Comparison of ENCODE assay signal across 17 cellular contexts in the genomic region with DNA sequence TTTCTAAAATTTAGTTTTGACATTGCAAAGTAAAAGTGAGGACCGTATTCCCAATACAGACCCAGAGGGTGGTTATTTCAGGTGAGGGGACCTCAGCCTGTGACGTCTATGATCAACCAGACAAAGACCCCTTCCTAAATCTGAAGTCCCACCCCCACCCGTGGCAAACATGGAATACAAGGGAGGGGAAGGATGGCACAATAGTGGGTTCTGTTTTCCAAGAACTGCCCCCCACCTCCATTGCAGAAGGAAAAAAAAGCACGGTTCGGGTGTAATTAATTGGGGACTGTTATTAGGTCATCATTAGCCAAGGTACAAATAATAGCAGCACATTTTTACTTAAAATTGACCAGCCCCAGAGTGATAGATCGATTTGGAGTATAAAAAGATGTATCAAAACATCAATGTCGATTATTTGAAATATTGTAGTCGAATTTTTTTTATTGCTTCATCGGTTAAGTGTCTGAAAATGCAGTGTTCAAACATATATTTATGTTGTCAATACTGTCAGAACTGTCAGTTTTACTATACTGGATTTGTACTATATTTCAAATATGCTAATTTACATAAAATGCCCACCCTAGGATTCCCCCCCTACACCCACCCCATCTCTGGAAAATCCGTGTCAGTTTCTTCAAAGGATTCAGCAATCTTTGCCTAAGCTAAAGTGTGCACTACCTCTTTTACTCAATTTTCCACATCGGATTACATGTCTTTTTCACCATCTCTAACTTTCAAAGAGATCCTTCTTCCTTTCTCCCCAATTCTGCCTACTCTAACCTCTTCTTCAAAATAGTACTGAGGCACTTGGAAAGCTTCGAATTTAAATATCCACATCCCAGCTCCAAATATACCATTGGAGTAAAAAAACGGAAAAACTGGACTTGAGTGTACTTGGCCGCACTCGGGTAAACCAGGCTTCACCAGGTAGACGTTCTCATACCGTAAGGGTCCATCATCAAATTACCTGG. TPM values are rescaled to one million over a fixed set of nuclear protein-coding genes. Genes with fewer than 3 reads are reported as not detected.
A peak's percentile ranks its signal among the peaks of the same experiment; 100 is the strongest.
DNase-seq lines count a peak whose midpoint lies in the region; ATAC-seq, FAIRE-seq and TF ChIP-seq lines count a peak whose summit lies in the region.
"Had no signal": no experiment of that assay in that cellular context is flagged by ENCODE, and none has a peak within 500 bp of the region (broad histone marks: within the 10 kb centered on the region; RNA-seq: fewer than 3 reads in every experiment).

No MANE protein-coding gene starts in this region.

- H4K20me1 ChIP-seq in astrocyte (ENCODE audit: insufficient read depth, low read length), result peaks cover 15% of the 10 kb centered on the region

- H3K27me3 Mint-ChIP-seq in astrocyte (ENCODE audit: low read depth, unreplicated experiment), result peaks cover 89% of the 10 kb centered on the region

- H3K27ac Mint-ChIP-seq in astrocyte (ENCODE audit: unreplicated experiment), result no peak overlapping the region
- H3K27ac Mint-ChIP-seq: activated naive CD4-positive, alpha-beta T cell treated with anti-CD3 and anti-CD28 coated beads for 36 hours; effector memory CD8-positive, alpha-beta T cell had no signal

- intact Hi-C loops in head of caudate nucleus (cut with DNase I), result loop anchor here (2.0 kb wide), 1 partner anchor 223 kb away; no protein-coding TSS in a partner anchor

- no peak for ATAC-seq in GM19397 (IDR thresholded peaks at IDR 0.05; ENCODE audit: unreplicated experiment)
- ATAC-seq: effector memory CD8-positive, alpha-beta T cell had no signal

- H3K36me3 ChIP-seq in HUES48 (ENCODE audit: control insufficient read depth, insufficient read depth, low read length), result no peaks in the 10 kb centered on the region
- H3K36me3 ChIP-seq in astrocyte (ENCODE audit: insufficient read depth, low read length), result no peaks in the 10 kb centered on the region
- H3K36me3 ChIP-seq in iPS-20b (ENCODE audit: insufficient read depth, low read depth, low read length), result no peaks in the 10 kb centered on the region
- H3K36me3 ChIP-seq in rectal smooth muscle tissue (ENCODE audit: control insufficient read depth, insufficient read depth, low read length), result no peaks in the 10 kb centered on the region

- H3K27ac ChIP-seq in HUES48 (ENCODE audit: low read depth, low read length) (no peak overlapping the region), astrocyte (ENCODE audit: low read depth, low read length) (no peak overlapping the region), iPS-20b (ENCODE audit: low read length) (no peak overlapping the region), rectal smooth muscle tissue (ENCODE audit: low read depth, low read length) (peak overlapping the region; percentile 99)

- H3K4me3 ChIP-seq in HUES48 (ENCODE audit: low read depth, low read length) (peak overlapping the region; percentile 66), astrocyte (ENCODE audit: insufficient read depth, low read depth, low read length) (no peak overlapping the region), iPS-20b (ENCODE audit: low read length) (peak overlapping the region; percentile 68), rectal smooth muscle tissue (ENCODE audit: low read length) (peak overlapping the region; percentile 50), foreskin fibroblast (ENCODE audit: low read depth in 1 of 2, low read length in 2 of 2) (no peak overlapping the region)

- no peaks in the 10 kb centered on the region for H3K36me3 Mint-ChIP-seq in astrocyte (ENCODE audit: low read depth, unreplicated experiment)

- FAIRE-seq in astrocyte (lab: Jason Lieb, UNC), result no peak

- no peak for DNase-seq in astrocyte (ENCODE audit: low read depth)
- no peak for DNase-seq in head of caudate nucleus
- no peak for DNase-seq in foreskin fibroblast
- no peak for DNase-seq in nucleus accumbens (lab: John Stamatoyannopoulos, UW)
- DNase-seq: activated CD4-positive, alpha-beta T cell treated with anti-CD3 and anti-CD28 coated beads for 1 hour; activated naive CD4-positive, alpha-beta T cell treated with anti-CD3 and anti-CD28 coated beads for 36 hours; effector memory CD8-positive, alpha-beta T cell; Kasumi-1; kidney glomerular epithelial cell; NCI-H446 treated with DMSO at 0.1 percent for 48 hours; SIG-M5; substantia nigra had no signal

- H3K4me1 ChIP-seq in HUES48 (ENCODE audit: control insufficient read depth, insufficient read depth, low read length), result peaks cover 65% of the 10 kb centered on the region
- peaks cover 15% of the 10 kb centered on the region for H3K4me1 ChIP-seq in astrocyte (ENCODE audit: insufficient read depth, low read length)
- H3K4me1 ChIP-seq in iPS-20b (ENCODE audit: insufficient read depth, low read length), result peaks cover 28% of the 10 kb centered on the region; the same call in 1 of the 2 replicates
- peaks cover 16% of the 10 kb centered on the region for H3K4me1 ChIP-seq in rectal smooth muscle tissue (ENCODE audit: control insufficient read depth, insufficient read depth, low read length)

- H3K9ac ChIP-seq in HUES48 (ENCODE audit: low read depth, low read length) (no peak overlapping the region), astrocyte (ENCODE audit: low read length) (peak overlapping the region; percentile 11), iPS-20b (ENCODE audit: low read depth, low read length) (no peak overlapping the region), rectal smooth muscle tissue (ENCODE audit: low read length) (no peak overlapping the region)

- H3K4me2 ChIP-seq in astrocyte (ENCODE audit: low read length), result peak overlapping the region; percentile 99

- peaks cover 95% of the 10 kb centered on the region for H3K27me3 ChIP-seq in HUES48 (ENCODE audit: control insufficient read depth, insufficient read depth, low read length)
- peaks cover 58% of the 10 kb centered on the region for H3K27me3 ChIP-seq in astrocyte (ENCODE audit: insufficient read depth, low read length)
- peaks cover 99% of the 10 kb centered on the region for H3K27me3 ChIP-seq in iPS-20b (ENCODE audit: insufficient read depth, low read length)
- H3K27me3 ChIP-seq in rectal smooth muscle tissue (ENCODE audit: control insufficient read depth, insufficient read depth, low read length), result peaks cover 18% of the 10 kb centered on the region

- no peak overlapping the region for H2AFZ ChIP-seq in astrocyte (ENCODE audit: low read depth, low read length)

- peaks cover 3% of the 10 kb centered on the region for H3K9me3 Mint-ChIP-seq in astrocyte (ENCODE audit: unreplicated experiment)

- no peak for TF ChIP-seq CTCF in astrocyte (IDR thresholded peaks at IDR 0.05; ENCODE audit: insufficient read depth, low read depth, low read length)
- no peak for TF ChIP-seq CTCF in foreskin fibroblast (IDR thresholded peaks at IDR 0.05; ENCODE audit: low read depth, low read length)

- peaks cover 42% of the 10 kb centered on the region for H3K79me2 ChIP-seq in astrocyte (ENCODE audit: insufficient read depth, low read length)

- H3K9me3 ChIP-seq in HUES48 (ENCODE audit: control insufficient read depth, insufficient read depth, low read length) (no peaks in the 10 kb centered on the region), astrocyte (ENCODE audit: insufficient read depth, low read depth, low read length) (no peaks in the 10 kb centered on the region), iPS-20b (ENCODE audit: insufficient read depth, low read depth, low read length) (no peaks in the 10 kb centered on the region)

- H3K4me3 Mint-ChIP-seq in astrocyte (ENCODE audit: unreplicated experiment), result no peak overlapping the region
- H3K4me3 Mint-ChIP-seq: activated naive CD4-positive, alpha-beta T cell treated with anti-CD3 and anti-CD28 coated beads for 36 hours; effector memory CD8-positive, alpha-beta T cell had no signal

- H3K4me1 Mint-ChIP-seq in astrocyte (ENCODE audit: low read depth, unreplicated experiment), result peaks cover 13% of the 10 kb centered on the region

RNA-seq across cellular contexts. Expression of gene MEIS2, which starts 7.7 kb away (rescaled TPM):
- 30.9 and 35.6 TPM in 2 replicates for total RNA-seq in astrocyte
- total RNA-seq: activated naive CD4-positive, alpha-beta T cell treated with anti-CD3 and anti-CD28 coated beads for 36 hours; T-helper 2 cell treated with Interferon-gamma antibody and Interleukin-4, amounts not matched to agents 100 ng/mL and 5 ng/mL, for 36 hours had no signal

Comparison
In these comparisons a context has a peak if more than half of its experiments do, and no peak if none do; other contexts are left out.
1. H3K4me3 ChIP-seq: peak in HUES48 (single experiment), iPS-20b (single experiment) and rectal smooth muscle tissue (single experiment); none in astrocyte (single experiment) and foreskin fibroblast (0 of 2).